ENCODE assay signal across 23 cellular contexts in genomic region chr20:62856931-62857619, GRCh38. TPM values are rescaled to one million over a fixed set of nuclear protein-coding genes. Genes with fewer than 3 reads are reported as not detected.
DNase-seq lines count a peak whose midpoint lies in the region; ATAC-seq, FAIRE-seq and TF ChIP-seq lines count a peak whose summit lies in the region.
"Had no signal": no experiment of that assay in that cellular context is flagged by ENCODE, and none has a peak within 500 bp of the region (broad histone marks: within the 10 kb centered on the region; RNA-seq: fewer than 3 reads in every experiment).

No MANE protein-coding gene starts in this region.

- TF ChIP-seq EP300 in GM12878 (IDR thresholded peaks at IDR 0.05; ENCODE audit: borderline replicate concordance in 1 of 2, control insufficient read depth in 1 of 2, low read depth in 2 of 2, low read length in 2 of 2), result no peak

- peaks cover 29 to 59% (median 42%) of the 10 kb centered on the region in 10 experiments for H3K4me1 ChIP-seq in BLaER1 treated with 17β-estradiol and CSF1 and Interleukin-3, amounts not matched to agents 10 nM and 100 nM
- H3K4me1 ChIP-seq in Loucy (ENCODE audit: insufficient read depth, low read length, poor library complexity, severe bottlenecking) (peaks cover 24% of the 10 kb centered on the region), GM12878 (ENCODE audit: control insufficient read depth, insufficient read depth, low read length) (peaks cover 5% of the 10 kb centered on the region)

- TF ChIP-seq CTCF in Loucy (conservative IDR thresholded peaks at IDR 0.05; ENCODE audit: low read length), result no peak
- TF ChIP-seq CTCF in GM12878 (IDR thresholded peaks at IDR 0.05 in 2 of 3, conservative IDR thresholded peaks at IDR 0.05 in 1 of 3; ENCODE audit: control insufficient read depth in 2 of 3, extremely low read depth in 1 of 3, insufficient read depth in 1 of 3, low read depth in 3 of 3, low read length in 3 of 3), result no peak

- peaks cover 10 to 18% (median 13%) of the 10 kb centered on the region in 11 experiments; a peak in 15 of 22 replicates for H3K27me3 ChIP-seq in BLaER1 treated with 17β-estradiol and CSF1 and Interleukin-3, amounts not matched to agents 10 nM and 100 nM
- H3K27me3 ChIP-seq in Loucy (ENCODE audit: insufficient read depth, low read length, poor library complexity, severe bottlenecking), result no peaks in the 10 kb centered on the region
- H3K27me3 ChIP-seq in GM12878 (replicated peaks in 1 of 2; ENCODE audit: control insufficient read depth in 2 of 2, insufficient read depth in 2 of 2, low read length in 1 of 2), result no peaks in the 10 kb centered on the region; a peak in 1 of 4 replicates
- H3K27me3 ChIP-seq: SJCRH30 had no signal

- SMC1A ChIA-PET in GM12878 (lab: Charles Lee; ENCODE audit: uncharacterized antibody, unreplicated experiment), result no interaction called here

- H3K9me3 ChIP-seq in BLaER1 treated with 17β-estradiol and CSF1 and Interleukin-3, amounts not matched to agents 10 nM and 100 nM (replicated peaks in 1 of 11), result peaks cover 0 to 5% (median 0%) of the 10 kb centered on the region in 11 experiments; a peak in 1 of 22 replicates
- no peaks in the 10 kb centered on the region for H3K9me3 ChIP-seq in Loucy (ENCODE audit: insufficient read depth, low read depth, low read length)
- H3K9me3 ChIP-seq in GM12878 (replicated peaks; ENCODE audit: control insufficient read depth, insufficient read depth, low read length), result no peaks in the 10 kb centered on the region
- H3K9me3 ChIP-seq: SJCRH30, thoracic aorta had no signal

- no peak overlapping the region for H3K27ac ChIP-seq in BLaER1 treated with 17β-estradiol and CSF1 and Interleukin-3, amounts not matched to agents 10 nM and 100 nM
- no peak overlapping the region for H3K27ac ChIP-seq in GM12878 (ENCODE audit: control insufficient read depth, insufficient read depth)
- H3K27ac ChIP-seq: cardiac muscle cell, epithelial cell of prostate, SJCRH30, thoracic aorta had no signal

- POLR2A ChIA-PET in GM12878 (lab: Charles Lee), result no interaction called here

- H4K20me1 ChIP-seq in BLaER1 treated with 17β-estradiol and CSF1 and Interleukin-3, amounts not matched to agents 10 nM and 100 nM, result peaks cover 0 to 63% (median 37%) of the 10 kb centered on the region in 11 experiments; a peak in 18 of 22 replicates
- peaks cover 6% of the 10 kb centered on the region for H4K20me1 ChIP-seq in Loucy (ENCODE audit: insufficient read depth, low read length, poor library complexity, severe bottlenecking)
- H4K20me1 ChIP-seq in GM12878 (ENCODE audit: control insufficient read depth, insufficient read depth), result no peaks in the 10 kb centered on the region

- H2AFZ ChIP-seq in Loucy (ENCODE audit: low read length) (no peak overlapping the region), GM12878 (ENCODE audit: control insufficient read depth, low read depth, low read length) (no peak overlapping the region)

- no peak for TF ChIP-seq RAD21 in GM12878 (IDR thresholded peaks at IDR 0.05; ENCODE audit: insufficient read depth, low read depth, low read length)

- TF ChIP-seq POLR2A in GM12878 (IDR thresholded peaks at IDR 0.05; ENCODE audit: low read depth, low read length), result no peak

- H3F3A ChIP-seq in Loucy (ENCODE audit: low read depth), result no peaks in the 10 kb centered on the region

- peaks cover 42 to 60% (median 53%) of the 10 kb centered on the region in 11 experiments for H3K36me3 ChIP-seq in BLaER1 treated with 17β-estradiol and CSF1 and Interleukin-3, amounts not matched to agents 10 nM and 100 nM
- H3K36me3 ChIP-seq in Loucy (ENCODE audit: insufficient read depth, low read length), result peaks cover 13% of the 10 kb centered on the region; the same call in 1 of the 2 replicates
- no peaks in the 10 kb centered on the region for H3K36me3 ChIP-seq in GM12878 (ENCODE audit: control insufficient read depth in 2 of 2, insufficient read depth in 2 of 2, low read length in 1 of 2)
- H3K36me3 ChIP-seq: thoracic aorta had no signal

- no peak overlapping the region for H3K9ac ChIP-seq in BLaER1 treated with 17β-estradiol and CSF1 and Interleukin-3, amounts not matched to agents 10 nM and 100 nM
- H3K9ac ChIP-seq in Loucy (ENCODE audit: low read depth, low read length, poor library complexity, severe bottlenecking) (peak overlapping the region; percentile 80), GM12878 (ENCODE audit: control insufficient read depth, insufficient read depth, low read length) (no peak overlapping the region)

- 74% methylated on average over 25 of the region's 25 CpGs for WGBS in GM12878 (ENCODE audit: insufficient coverage, insufficient replicate concordance, low lambda C conversion rate, missing lambda C conversion rate)

- ATAC-seq in GM12878 (0 out of 3 replicates have a peak, but pooled peaks have one; percentile 14), HG03520 (IDR thresholded peaks at IDR 0.05; ENCODE audit: unreplicated experiment) (no peak)
- ATAC-seq: stimulated activated effector memory CD8-positive, alpha-beta T cell treated with anti-CD3 and anti-CD28 coated beads, Interleukin-12 subunit alpha, Interleukin-12 subunit beta, amount 100 ng/mL, for 72 hours had no signal

- H3K4me3 ChIP-seq in BLaER1 treated with 17β-estradiol and CSF1 and Interleukin-3, amounts not matched to agents 10 nM and 100 nM, result no peak overlapping the region
- H3K4me3 ChIP-seq in Loucy (ENCODE audit: low read length, poor library complexity, severe bottlenecking), result peak overlapping the region; percentile 77
- H3K4me3 ChIP-seq in GM12878, result no peak overlapping the region
- H3K4me3 ChIP-seq: cardiac muscle cell, SJCRH30, thoracic aorta had no signal

- CTCF ChIA-PET in GM12878 (lab: Yijun Ruan, JAX), result no interaction called here

- RAD21 ChIA-PET in GM12878 (lab: Charles Lee; ENCODE audit: unreplicated experiment), result no interaction called here

- BruUV-seq in GM12878 (replicated peaks; lab: Mats Ljungman, UMichigan), result no TSS peak

- no peak for FAIRE-seq in GM12878 (lab: Jason Lieb, UNC)
- FAIRE-seq: kidney had no signal

- intact Hi-C loops in GM12878 (cut with micrococcal nuclease; ENCODE audit: unreplicated experiment), result no loop called here

- in situ Hi-C loops in GM12878 (cut with MboI), result no loop called here

- no peak for DNase-seq in GM12878 (ENCODE audit: low read depth, low spot score)
- peak; percentile 43 for DNase-seq in kidney tubule cell (ENCODE audit: low spot score)
- no peak for DNase-seq in CD1c-positive myeloid dendritic cell (ENCODE audit: extremely low spot score)
- no peak for DNase-seq in D341Med (ENCODE audit: low spot score)
- no peak for DNase-seq in HuH-7.5 (ENCODE audit: low spot score)
- DNase-seq: activated gamma-delta T cell treated with Interleukin-2 at 50 U/mL for 16 hours; amniotic stem cell; DMS79 treated with DMSO at 0.1 percent for 48 hours; foreskin melanocyte; kidney; NCI-H1417; NCI-H748 treated with DMSO at 0.1 percent for 48 hours; SJCRH30; stimulated activated CD4-positive, alpha-beta T cell treated with anti-CD3 and anti-CD28 coated beads, Interleukin-15, amount 100 ng/mL, for 24 hours had no signal

- H3K9me2 ChIP-seq in Loucy (replicated peaks; ENCODE audit: low read depth, low read length), result no peaks in the 10 kb centered on the region

- H3K4me2 ChIP-seq in BLaER1 treated with 17β-estradiol and CSF1 and Interleukin-3, amounts not matched to agents 10 nM and 100 nM, result peak overlapping the region in 6 of 11 experiments; percentile 1 to 100 (median 97); a peak in 7 of 22 replicates
- H3K4me2 ChIP-seq in Loucy (ENCODE audit: low read depth, low read length, poor library complexity, severe bottlenecking), result peak overlapping the region; percentile 77
- no peak overlapping the region for H3K4me2 ChIP-seq in GM12878 (ENCODE audit: control insufficient read depth, insufficient read depth)

- peaks cover 61% of the 10 kb centered on the region for H3K79me2 ChIP-seq in Loucy (ENCODE audit: insufficient read depth, low read length)
- H3K79me2 ChIP-seq in GM12878 (ENCODE audit: control insufficient read depth, insufficient read depth, low read length), result peaks cover 3% of the 10 kb centered on the region; the same call in 1 of the 2 replicates

RNA-seq across cellular contexts. Expression of gene TCFL5, which starts 4.5 kb away (rescaled TPM):
- total RNA-seq in GM12878 (2013; cell fraction: nucleolus; rRNA removed), result 2.7 and 2.8 TPM in 2 replicates
- total RNA-seq in GM12878 (2014; rRNA removed), result 7.8 and 8.1 TPM in 2 replicates
- total RNA-seq in GM12878 (2014; rRNA removed; fragmentation: Illumina TruSeq; extraction: Trizol), result 5.9 and 6.6 TPM in 2 replicates
- total RNA-seq in GM12878 (2021), result 7.3 and 8.1 TPM in 2 replicates
- 2.6 TPM for polyA plus RNA-seq in GM12878 (2011; ENCODE audit: low read depth)
- 2.5 and 3.3 TPM in 2 replicates for polyA plus RNA-seq in GM12878 (2011; rRNA removed)
- polyA plus RNA-seq in GM12878 (2011; cell fraction: cytosol; rRNA removed), result 1.5 and 1.7 TPM in 2 replicates
- 1.6 and 2.0 TPM in 2 replicates for polyA plus RNA-seq in GM12878 (2011; cell fraction: nucleus; rRNA removed)
- 3.2 and 4.8 TPM in 2 replicates for polyA plus RNA-seq in GM12878 (2012)
- polyA plus RNA-seq in GM12878 (2014; fragmentation: Illumina TruSeq; extraction: Trizol), result 5.0 and 6.3 TPM in 2 replicates
- 1 to 10 TPM; 1.4 to 1.6 TPM for polyA plus RNA-seq in GM12878 (2014; fragmentation: Nextera tagmentation; extraction: Ambion mirVana)
- polyA plus RNA-seq in GM12878 (2014; rRNA removed), result 5.1 and 5.7 TPM in 2 replicates
- under 1 TPM; 0.48 to 0.58 TPM for polyA plus RNA-seq in GM12878 (2016; fragmentation: Nextera tagmentation; extraction: Ambion mirVana)
- polyA minus RNA-seq in GM12878 (2011; rRNA and poly(A)+ RNA removed), result 1.0 and 1.5 TPM in 2 replicates
- 1.5 and 1.7 TPM in 2 replicates for polyA minus RNA-seq in GM12878 (2011; cell fraction: cytosol; rRNA and poly(A)+ RNA removed)
- 0.57 and 0.60 TPM in 2 replicates for polyA minus RNA-seq in GM12878 (2011; cell fraction: nucleus; rRNA and poly(A)+ RNA removed)

RNA-seq across cellular contexts. Expression of gene COL9A3, which starts 40.2 kb away (rescaled TPM):
- 4.6 and 4.9 TPM in 2 replicates for total RNA-seq in GM12878 (2013; cell fraction: nucleolus; rRNA removed)
- total RNA-seq in GM12878 (2014; rRNA removed), result 1.1 and 2.0 TPM in 2 replicates
- 0.51 and 0.63 TPM in 2 replicates for total RNA-seq in GM12878 (2014; rRNA removed; fragmentation: Illumina TruSeq; extraction: Trizol)
- total RNA-seq in GM12878 (2021), result 0.96 and 1.0 TPM in 2 replicates
- polyA plus RNA-seq in GM12878 (2011; ENCODE audit: low read depth), result not detected
- polyA plus RNA-seq in GM12878 (2011; rRNA removed), result 1.7 and 2.1 TPM in 2 replicates
- 1.7 and 2.2 TPM in 2 replicates for polyA plus RNA-seq in GM12878 (2011; cell fraction: cytosol; rRNA removed)
- 7.7 and 11.8 TPM in 2 replicates for polyA plus RNA-seq in GM12878 (2011; cell fraction: nucleus; rRNA removed)
- polyA plus RNA-seq in GM12878 (2012), result 1.5 and 2.4 TPM in 2 replicates
- 0.21 TPM in 1 of 2 replicates, not detected in the other for polyA plus RNA-seq in GM12878 (2014; fragmentation: Illumina TruSeq; extraction: Trizol)
- under 1 TPM in 1 of 2 experiments, not detected in 1; 0.09 TPM for polyA plus RNA-seq in GM12878 (2014; fragmentation: Nextera tagmentation; extraction: Ambion mirVana)
- polyA plus RNA-seq in GM12878 (2014; rRNA removed), result 1.2 and 1.4 TPM in 2 replicates
- under 1 TPM; 0.13 to 0.29 TPM for polyA plus RNA-seq in GM12878 (2016; fragmentation: Nextera tagmentation; extraction: Ambion mirVana)
- polyA minus RNA-seq in GM12878 (2011; rRNA and poly(A)+ RNA removed), result 0.82 TPM in 1 of 2 replicates, not detected in the other
- 0.53 and 0.62 TPM in 2 replicates for polyA minus RNA-seq in GM12878 (2011; cell fraction: cytosol; rRNA and poly(A)+ RNA removed)
- 1.3 TPM in 1 of 2 replicates, not detected in the other for polyA minus RNA-seq in GM12878 (2011; cell fraction: nucleus; rRNA and poly(A)+ RNA removed)
- total RNA-seq: H4, LHCN-M2 had no signal

RNA-seq across cellular contexts. Expression of gene OGFR, which starts 52.4 kb away (rescaled TPM):
- total RNA-seq in GM12878 (2013; cell fraction: nucleolus; rRNA removed), result 31.0 and 35.8 TPM in 2 replicates
- total RNA-seq in GM12878 (2014; rRNA removed) (50.5 and 62.1 TPM in 2 replicates), GM12878 (2014; rRNA removed; fragmentation: Illumina TruSeq; extraction: Trizol) (13.9 and 18.1 TPM in 2 replicates), GM12878 (2021) (52.6 and 59.8 TPM in 2 replicates)
- 16.4 TPM for polyA plus RNA-seq in GM12878 (2011; ENCODE audit: low read depth)
- polyA plus RNA-seq in GM12878 (2011; rRNA removed) (29.0 and 38.7 TPM in 2 replicates), GM12878 (2014; fragmentation: Illumina TruSeq; extraction: Trizol) (11.0 and 19.0 TPM in 2 replicates), GM12878 (2014; fragmentation: Nextera tagmentation; extraction: Ambion mirVana) (1 to 10 TPM in 1 of 2 experiments, under 1 TPM in 1; 0.72 to 1.4 TPM), GM12878 (2014; rRNA removed) (48.1 and 59.3 TPM in 2 replicates), GM12878 (2016; fragmentation: Nextera tagmentation; extraction: Ambion mirVana) (10 to 100 TPM; 16.1 to 35.7 TPM)
- 39.9 and 64.5 TPM in 2 replicates for polyA plus RNA-seq in GM12878 (2011; cell fraction: cytosol; rRNA removed)
- polyA plus RNA-seq in GM12878 (2011; cell fraction: nucleus; rRNA removed), result 69.3 and 120 TPM in 2 replicates
- 26.9 and 34.5 TPM in 2 replicates for polyA plus RNA-seq in GM12878 (2012)
- polyA minus RNA-seq in GM12878 (2011; rRNA and poly(A)+ RNA removed), result 29.5 and 29.8 TPM in 2 replicates
- 17.4 and 20.6 TPM in 2 replicates for polyA minus RNA-seq in GM12878 (2011; cell fraction: cytosol; rRNA and poly(A)+ RNA removed)
- polyA minus RNA-seq in GM12878 (2011; cell fraction: nucleus; rRNA and poly(A)+ RNA removed), result 11.0 and 16.4 TPM in 2 replicates
